8 cellular contexts compared by ENCODE assay signal in the genomic region with DNA sequence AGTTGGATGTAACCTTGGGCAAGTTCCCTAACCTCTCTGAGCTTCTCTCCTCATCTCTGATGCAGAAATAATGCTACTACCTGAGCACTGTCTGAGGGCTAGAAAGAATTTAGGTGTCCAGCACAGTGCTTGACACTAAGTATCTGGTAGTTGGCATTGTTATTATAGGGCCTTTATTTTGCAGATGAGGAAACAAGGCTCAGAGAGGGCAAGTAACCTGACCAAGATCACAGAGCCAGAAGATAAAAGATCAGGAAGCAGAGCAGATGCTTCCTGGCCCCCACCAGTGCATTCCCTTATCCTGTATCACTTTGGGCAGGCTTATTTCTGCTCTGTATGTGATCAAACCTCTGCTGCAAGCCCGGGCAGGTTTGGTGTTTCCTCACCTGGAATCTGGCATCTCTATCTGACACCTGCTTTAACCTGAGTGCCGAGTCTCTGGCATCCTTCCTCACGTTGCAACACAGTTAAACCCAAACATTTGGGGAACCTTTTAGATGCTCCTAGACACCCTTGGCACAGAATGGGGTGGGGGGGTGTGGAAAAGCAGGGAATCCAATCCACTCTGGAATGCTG.
DNase-seq lines count a peak whose midpoint lies in the region; ATAC-seq, FAIRE-seq and TF ChIP-seq lines count a peak whose summit lies in the region.

No MANE protein-coding gene starts in this region.

- H3K4me3 ChIP-seq in A549 = peak overlapping the region; percentile 46; the same call in 1 of the 3 replicates
- no peak overlapping the region for H3K4me3 ChIP-seq in HEK293 (ENCODE audit: low read depth, low read length)
- H3K4me3 ChIP-seq in keratinocyte (ENCODE audit: control insufficient read depth in 2 of 3, extremely low read depth in 1 of 3, insufficient read depth in 2 of 3, low read depth in 1 of 3, low read length in 3 of 3) = peak overlapping the region in 2 of 3 experiments; percentile 16 to 50
- H3K4me3 ChIP-seq in testis = no peak overlapping the region

- no peaks in the 10 kb centered on the region for H3K9me1 ChIP-seq in keratinocyte (ENCODE audit: control insufficient read depth, extremely low read depth, insufficient read depth, low read length)

- H3K9me3 Mint-ChIP-seq in activated B cell treated with CpG ODN at 0.5 μM for 24 hours = peaks cover 1% of the 10 kb centered on the region

- peak overlapping the region; percentile 91 for H3K4me2 ChIP-seq in A549
- H3K4me2 ChIP-seq in keratinocyte (ENCODE audit: control insufficient read depth, extremely low read depth, insufficient read depth, low read depth, low read length) = peak overlapping the region; percentile 66

- peaks cover 2% of the 10 kb centered on the region for H3K36me3 Mint-ChIP-seq in activated B cell treated with CpG ODN at 0.5 μM for 24 hours (ENCODE audit: low read depth)

- ATAC-seq in A549 (no peak), activated B cell treated with CpG ODN at 0.5 μM for 24 hours (ENCODE audit: low read depth) (no peak), GM21737 (IDR thresholded peaks at IDR 0.05; ENCODE audit: unreplicated experiment) (no peak), HG03520 (IDR thresholded peaks at IDR 0.05; ENCODE audit: unreplicated experiment) (no peak)

- H3K4me1 ChIP-seq in A549 (peaks cover 22% of the 10 kb centered on the region), HEK293 (ENCODE audit: control insufficient read depth, insufficient read depth, low read length) (no peaks in the 10 kb centered on the region), keratinocyte (ENCODE audit: control insufficient read depth, extremely low read depth, insufficient read depth, low read length) (peaks cover 43% of the 10 kb centered on the region), testis (no peaks in the 10 kb centered on the region)

- no peaks in the 10 kb centered on the region for H3K79me2 ChIP-seq in keratinocyte (ENCODE audit: control insufficient read depth, insufficient read depth, low read length)

- peak overlapping the region; percentile 32 for H3K4me3 Mint-ChIP-seq in activated B cell treated with CpG ODN at 0.5 μM for 24 hours

- TF ChIP-seq CTCF in A549 (IDR thresholded peaks at IDR 0.05) = no peak
- no peak for TF ChIP-seq CTCF in HEK293 (tag by site-specific recombination; IDR thresholded peaks at IDR 0.05)
- no peak for TF ChIP-seq CTCF in activated B cell treated with CpG ODN at 0.5 μM for 24 hours (IDR thresholded peaks at IDR 0.05)
- TF ChIP-seq CTCF in keratinocyte (optimal IDR thresholded peaks at IDR 0.05 in 1 of 3, IDR thresholded peaks at IDR 0.05 in 1 of 3, conservative IDR thresholded peaks at IDR 0.05 in 1 of 3; ENCODE audit: extremely low read depth in 1 of 3, insufficient read depth in 2 of 3, low read length in 3 of 3) = no peak
- no peak for TF ChIP-seq CTCF in testis (IDR thresholded peaks at IDR 0.05)

- TF ChIP-seq EP300 in A549 (IDR thresholded peaks at IDR 0.05) = no peak

- H3K9ac ChIP-seq in keratinocyte (ENCODE audit: control insufficient read depth, extremely low read depth, insufficient read depth, low read length) = peak overlapping the region; percentile 48

- peaks cover 8% of the 10 kb centered on the region for H3K27me3 Mint-ChIP-seq in activated B cell treated with CpG ODN at 0.5 μM for 24 hours

- no peak overlapping the region for H3K27ac Mint-ChIP-seq in activated B cell treated with CpG ODN at 0.5 μM for 24 hours

- intact Hi-C loops in activated B cell treated with CpG ODN at 0.5 μM for 24 hours (cut with micrococcal nuclease) (loop anchor here (1.0 to 5.0 kb wide), 5 partner anchors 28 to 1506 kb away; partner anchors contain the start of gene WDR43), testis (cut with DNase I; ENCODE audit: low total_unique reads) (no loop called here)

- no peak for TF ChIP-seq POLR2A in A549 (IDR thresholded peaks at IDR 0.05; ENCODE audit: low read length)
- TF ChIP-seq POLR2A in testis (IDR thresholded peaks at IDR 0.05) = no peak

- H3K27ac ChIP-seq in A549 = peak overlapping the region; percentile 77 to 89
- H3K27ac ChIP-seq in HEK293 (ENCODE audit: extremely low read depth, low read depth, low read length) = no peak overlapping the region
- H3K27ac ChIP-seq in keratinocyte (ENCODE audit: control insufficient read depth, insufficient read depth, low read length) = peak overlapping the region; percentile 76
- H3K27ac ChIP-seq in testis = no peak overlapping the region

- no peak for TF ChIP-seq RAD21 in A549 (conservative IDR thresholded peaks at IDR 0.05 in 1 of 2, IDR thresholded peaks at IDR 0.05 in 1 of 2)

- WGBS in A549 (ENCODE audit: missing lambda C conversion rate) = 69% methylated on average over 3 of the region's 3 CpGs
- WGBS in testis, 2 donors = 43 to 59% methylated on average over 3 of the region's 3 CpGs

- POLR2A ChIA-PET in A549 (lab: Yijun Ruan, JAX) (interaction anchor here (1.1 to 2.1 kb wide), 4 partner anchors 18 to 186 kb away, joined by 4 to 14 read pairs (median 10); partner anchors contain the start of gene PPP1CB), HEK293 (lab: Yijun Ruan, JAX) (no interaction called here), activated B cell treated with CpG ODN at 0.5 μM for 24 hours (lab: Charles Lee) (interaction anchor here (2.0 kb wide), 1 partner anchor 186 kb away, joined by 8 read pairs; the partner anchor contains the start of gene PPP1CB)

- CTCF ChIA-PET in A549 (lab: Yijun Ruan, JAX) (interaction anchor here (0.5 to 6.4 kb wide), 76 partner anchors 9 to 882 kb away, joined by 3 to 167 read pairs (median 7); partner anchors contain the start of genes PPP1CB, TRMT61B and WDR43), HEK293 (lab: Yijun Ruan, JAX) (interaction anchor here (0.5 to 3.4 kb wide), 30 partner anchors 8 to 554 kb away, joined by 3 to 26 read pairs (median 4); no protein-coding TSS in a partner anchor), activated B cell treated with CpG ODN at 0.5 μM for 24 hours (lab: Charles Lee) (interaction anchor here (0.7 to 2.8 kb wide), 4 partner anchors 29 to 253 kb away, joined by 3 to 21 read pairs (median 3); no protein-coding TSS in a partner anchor)

- peaks cover 12% of the 10 kb centered on the region for H3K4me1 Mint-ChIP-seq in activated B cell treated with CpG ODN at 0.5 μM for 24 hours

- DNase-seq in A549 (ENCODE audit: low read depth in 1 of 2, low spot score in 1 of 2) (no peak), activated B cell treated with CpG ODN at 0.5 μM for 24 hours (no peak), keratinocyte (ENCODE audit: low read depth, low spot score) (peak; percentile 89), testis (no peak)
- DNase-seq in stimulated activated CD4-positive, alpha-beta T cell treated with anti-CD3 and anti-CD28 coated beads, Interleukin-15, amount 100 ng/mL, for 24 hours = no peak

- H3K27me3 ChIP-seq in keratinocyte (ENCODE audit: control insufficient read depth, extremely low read depth, insufficient read depth, low read length) (no peaks in the 10 kb centered on the region), testis (no peaks in the 10 kb centered on the region)

- FAIRE-seq in A549 (lab: Jason Lieb, UNC) (no peak), keratinocyte (lab: Jason Lieb, UNC) (peak; percentile 100)

- dilution Hi-C loops in keratinocyte (cut with MboI; ENCODE audit: extremely low pct_ligation_motif_present, low sequenced_read_pairs) = no loop called here

- peak overlapping the region; percentile 1 for H2AFZ ChIP-seq in keratinocyte (ENCODE audit: control insufficient read depth, low read length)

- no peaks in the 10 kb centered on the region for H4K20me1 ChIP-seq in keratinocyte (ENCODE audit: control insufficient read depth, extremely low read depth, insufficient read depth, low read length)

- H3K9me3 ChIP-seq in A549 (peaks cover 10% of the 10 kb centered on the region; the same call in 1 of the 3 replicates), HEK293 (ENCODE audit: control insufficient read depth, insufficient read depth, low read depth, low read length) (no peaks in the 10 kb centered on the region), keratinocyte (ENCODE audit: control insufficient read depth, low read depth, low read length) (no peaks in the 10 kb centered on the region), testis (no peaks in the 10 kb centered on the region)

- H3K36me3 ChIP-seq in HEK293 (ENCODE audit: control insufficient read depth in 2 of 2, insufficient read depth in 1 of 2, low read length in 2 of 2) (no peaks in the 10 kb centered on the region), keratinocyte (ENCODE audit: control insufficient read depth in 2 of 2, extremely low read depth in 1 of 2, insufficient read depth in 2 of 2, low read length in 2 of 2) (no peaks in the 10 kb centered on the region), testis (ENCODE audit: low read depth, missing control alignments) (no peaks in the 10 kb centered on the region)

TF ChIP-seq in A549, 52 proteins besides CTCF, POLR2A, EP300 and RAD21:
- TF ChIP-seq ZFP36 (IDR thresholded peaks at IDR 0.05; ENCODE audit: borderline replicate concordance, partially characterized antibody) (peak; percentile 51), FOSL2 (IDR thresholded peaks at IDR 0.05) (no peak), FOSL2 (CRISPR knock-in tag; IDR thresholded peaks at IDR 0.05) (no peak), KDM1A (IDR thresholded peaks at IDR 0.05; ENCODE audit: low read depth) (no peak), ESRRA (IDR thresholded peaks at IDR 0.05; ENCODE audit: borderline replicate concordance, low read length) (no peak)
TF ChIP-seq in A549: peak in this region for 1.

TF ChIP-seq in HEK293, 187 proteins besides CTCF, POLR2A, EP300 and RAD21:
- TF ChIP-seq ZNF768 (tag by site-specific recombination; IDR thresholded peaks at IDR 0.05) = peak; percentile 45; the same call in 1 of the 2 replicates
- TF ChIP-seq, protein P1, sequence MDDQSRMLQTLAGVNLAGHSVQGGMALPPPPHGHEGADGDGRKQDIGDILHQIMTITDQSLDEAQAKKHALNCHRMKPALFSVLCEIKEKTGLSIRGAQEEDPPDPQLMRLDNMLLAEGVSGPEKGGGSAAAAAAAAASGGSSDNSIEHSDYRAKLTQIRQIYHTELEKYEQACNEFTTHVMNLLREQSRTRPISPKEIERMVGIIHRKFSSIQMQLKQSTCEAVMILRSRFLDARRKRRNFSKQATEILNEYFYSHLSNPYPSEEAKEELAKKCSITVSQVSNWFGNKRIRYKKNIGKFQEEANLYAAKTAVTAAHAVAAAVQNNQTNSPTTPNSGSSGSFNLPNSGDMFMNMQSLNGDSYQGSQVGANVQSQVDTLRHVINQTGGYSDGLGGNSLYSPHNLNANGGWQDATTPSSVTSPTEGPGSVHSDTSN (CRISPR knock-in tag; IDR thresholded peaks at IDR 0.05) = no peak

Comparison
In these comparisons a context has a peak if more than half of its experiments do, and no peak if none do; other contexts are left out.
1. H3K27ac ChIP-seq: peak in A549 (2 of 2) and keratinocyte (single experiment); none in HEK293 (single experiment) and testis (0 of 2).
2. H3K4me3 ChIP-seq: peak in A549 (single experiment) and keratinocyte (2 of 3); none in HEK293 (single experiment) and testis (0 of 2).